ENCODE assay signal across 8 cellular contexts in genomic region chr2:68839260-68839833, GRCh38. TPM values are rescaled to one million over a fixed set of nuclear protein-coding genes. Genes with fewer than 3 reads are reported as not detected.
DNase-seq lines count a peak whose midpoint lies in the region; ATAC-seq, FAIRE-seq and TF ChIP-seq lines count a peak whose summit lies in the region.
"Had no signal": no experiment of that assay in that cellular context is flagged by ENCODE, and none has a peak within 500 bp of the region (broad histone marks: within the 10 kb centered on the region; RNA-seq: fewer than 3 reads in every experiment).

No MANE protein-coding gene starts in this region.

- no peak overlapping the region for H3K4me3 Mint-ChIP-seq in osteocyte (ENCODE audit: unreplicated experiment)

- DNase-seq in ELR (ENCODE audit: low read depth) = peak; percentile 35
- DNase-seq in K562 (ENCODE audit: extremely low read depth in 1 of 4, low spot score in 3 of 4) = peak; percentile 46 to 63 (median 59)
- no peak for DNase-seq in osteocyte (ENCODE audit: extremely low spot score, unreplicated experiment)
- no peak for DNase-seq in superior temporal gyrus (ENCODE audit: extremely low spot score)
- DNase-seq in uterus = no peak

- 58% methylated on average over 2 of the region's 2 CpGs for WGBS in K562 (ENCODE audit: insufficient coverage, low coverage, missing lambda C conversion rate)

- no peak overlapping the region for H3K9ac ChIP-seq in KMS-11
- H3K9ac ChIP-seq in K562 (ENCODE audit: insufficient read depth in 1 of 2, low read depth in 2 of 2, low read length in 2 of 2) = no peak overlapping the region

- H3K36me3 ChIP-seq in KMS-11 (ENCODE audit: insufficient read depth) = no peaks in the 10 kb centered on the region
- H3K36me3 ChIP-seq in K562 (ENCODE audit: control insufficient read depth, insufficient read depth, low read length) = no peaks in the 10 kb centered on the region
- H3K36me3 ChIP-seq in uterus = no peaks in the 10 kb centered on the region

- H3K4me2 ChIP-seq in KMS-11 (no peak overlapping the region), K562 (ENCODE audit: insufficient read depth, low read length) (no peak overlapping the region)

- H3K9me1 ChIP-seq in K562 (ENCODE audit: control insufficient read depth, insufficient read depth, low read length) = no peaks in the 10 kb centered on the region

- no peaks in the 10 kb centered on the region for H3K9me3 Mint-ChIP-seq in osteocyte (ENCODE audit: unreplicated experiment)

- TF ChIP-seq POLR2A in K562 (conservative IDR thresholded peaks at IDR 0.05) = no peak
- no peak for TF ChIP-seq POLR2A in uterus (IDR thresholded peaks at IDR 0.05)

- H3K27ac ChIP-seq in KMS-11 (no peak overlapping the region), K562 (ENCODE audit: extremely low read depth, low read depth, low read length) (no peak overlapping the region), uterus (no peak overlapping the region)

- CTCF ChIA-PET in K562 (lab: Yijun Ruan, JAX; ENCODE audit: low intra/inter-chr PET ratio) = interaction anchor here (1.4 kb wide), 1 partner anchor 86 kb away, joined by 4 read pairs; no protein-coding TSS in a partner anchor

- H3K9me3 ChIP-seq in K562 (replicated peaks; ENCODE audit: control insufficient read depth, insufficient read depth, low read depth, low read length) (no peaks in the 10 kb centered on the region; the same call in 1 of the 2 replicates), uterus (no peaks in the 10 kb centered on the region)

- H3K27me3 Mint-ChIP-seq in osteocyte (ENCODE audit: unreplicated experiment) = peaks cover 15% of the 10 kb centered on the region

- no TSS peak for BruUV-seq in K562 (replicated peaks; lab: Mats Ljungman, UMichigan)

- TF ChIP-seq EP300 in K562 (IDR thresholded peaks at IDR 0.05; ENCODE audit: low read length) = peak; percentile 37; the same call in 1 of the 2 replicates

- H4K20me1 ChIP-seq in KMS-11 (ENCODE audit: insufficient read depth) = no peaks in the 10 kb centered on the region
- H4K20me1 ChIP-seq in K562 (replicated peaks; ENCODE audit: control insufficient read depth, insufficient read depth, low read length) = no peaks in the 10 kb centered on the region

- H3K4me3 ChIP-seq in KMS-11 (IDR thresholded peaks at IDR 0.05; ENCODE audit: insufficient read depth, low read depth, low read length) (no peak overlapping the region), K562 (no peak overlapping the region), uterus (no peak overlapping the region)

- in situ Hi-C loops in K562 (cut with MboI) = loop anchor here (10.0 kb wide), 1 partner anchor 375 kb away; the partner anchor contains the start of genes APLF and FBXO48

- TF ChIP-seq CTCF in KMS-11 (conservative IDR thresholded peaks at IDR 0.05; ENCODE audit: low read depth, low read length) (peak; percentile 68), K562 (IDR thresholded peaks at IDR 0.05 in 2 of 3, conservative IDR thresholded peaks at IDR 0.05 in 1 of 3; ENCODE audit: insufficient read depth in 2 of 3, low read depth in 1 of 3, low read length in 3 of 3) (peak; percentile 84 to 89 (median 86)), osteocyte (IDR thresholded peaks at IDR 0.05) (peak; percentile 56), uterus (IDR thresholded peaks at IDR 0.05) (peak in 2 of 4 experiments; percentile 13 to 19)

- intact Hi-C loops in K562 (cut with micrococcal nuclease) (loop anchor here (1.0 to 5.0 kb wide), 2 partner anchors 71 to 72 kb away; no protein-coding TSS in a partner anchor), uterus (cut with DNase I; ENCODE audit: low total_unique reads) (no loop called here)

- peaks cover 14% of the 10 kb centered on the region for H3K4me1 Mint-ChIP-seq in osteocyte (ENCODE audit: unreplicated experiment)

- H3K36me3 Mint-ChIP-seq in osteocyte (ENCODE audit: unreplicated experiment) = no peaks in the 10 kb centered on the region

- H3K4me1 ChIP-seq in KMS-11 (ENCODE audit: low read depth, poor library complexity, severe bottlenecking) (peaks cover 46% of the 10 kb centered on the region), K562 (replicated peaks in 1 of 2; ENCODE audit: control insufficient read depth in 2 of 2, insufficient read depth in 2 of 2, low read length in 2 of 2) (peaks cover 5 to 11% of the 10 kb centered on the region in 2 experiments; a peak in 4 of 5 replicates), uterus (no peaks in the 10 kb centered on the region)

- no peaks in the 10 kb centered on the region for H3K79me2 ChIP-seq in KMS-11 (ENCODE audit: insufficient read depth, low read depth)
- no peaks in the 10 kb centered on the region for H3K79me2 ChIP-seq in K562 (ENCODE audit: control insufficient read depth, insufficient read depth, low read length)

- H3K27me3 ChIP-seq in KMS-11 (ENCODE audit: insufficient read depth, low read depth) = no peaks in the 10 kb centered on the region
- H3K27me3 ChIP-seq in K562 (ENCODE audit: control insufficient read depth in 2 of 2, insufficient read depth in 2 of 2, low read length in 2 of 2) = no peaks in the 10 kb centered on the region
- H3K27me3 ChIP-seq in uterus = no peaks in the 10 kb centered on the region

- H2AFZ ChIP-seq in KMS-11 (ENCODE audit: low read depth) (no peak overlapping the region), K562 (ENCODE audit: low read depth, low read length) (no peak overlapping the region)

- H3K27ac Mint-ChIP-seq in osteocyte (ENCODE audit: unreplicated experiment) = no peak overlapping the region

- TF ChIP-seq RAD21 in K562 (CRISPR knock-in tag; conservative IDR thresholded peaks at IDR 0.05 in 1 of 2, IDR thresholded peaks at IDR 0.05 in 1 of 2) = peak; percentile 91 to 99

- POLR2A ChIA-PET in K562 (lab: Yijun Ruan, JAX) = interaction anchor here (0.6 to 2.5 kb wide), 3 partner anchors 10 to 59 kb away, joined by 3 to 7 read pairs (median 3); no protein-coding TSS in a partner anchor

- FAIRE-seq in K562 (lab: Jason Lieb, UNC) = peak; percentile 37

- ATAC-seq in K562 (peak; percentile 56), GM19452 (IDR thresholded peaks at IDR 0.05; ENCODE audit: unreplicated experiment) (no peak)

TF ChIP-seq in K562, 482 proteins besides CTCF, POLR2A, EP300 and RAD21 (continues in another document):
- TF ChIP-seq TRIM24 (IDR thresholded peaks at IDR 0.05) (peak; percentile 10 to 75; a peak in 2 of 4 replicates), GMEB1 (CRISPR knock-in tag; IDR thresholded peaks at IDR 0.05) (0 out of 2 replicates have a peak, but pooled peaks have one; percentile 7), ATF2 (CRISPR knock-in tag; IDR thresholded peaks at IDR 0.05) (no peak), ZEB2 (IDR thresholded peaks at IDR 0.05) (0 out of 2 replicates have a peak, but pooled peaks have one; percentile 17), TEAD1 (CRISPR knock-in tag; IDR thresholded peaks at IDR 0.05) (0 out of 4 replicates have a peak, but pooled peaks of 1 of the 2 experiments have one; percentile 46), MBD2 (IDR thresholded peaks at IDR 0.05; ENCODE audit: borderline replicate concordance, low read depth) (no peak), RFX5 (IDR thresholded peaks at IDR 0.05; ENCODE audit: low read depth, low read length) (no peak), SMAD4 (CRISPR knock-in tag; conservative IDR thresholded peaks at IDR 0.05) (peak; percentile 49; the same call in 1 of the 2 replicates), NCOR1 (IDR thresholded peaks at IDR 0.05) (peak; percentile 10; the same call in 1 of the 2 replicates), ZFP36 (IDR thresholded peaks at IDR 0.05; ENCODE audit: low read depth, low read length, partially characterized antibody) (peak; percentile 89)

RNA-seq across cellular contexts. Expression of gene BMP10, which starts 31.9 kb away (rescaled TPM):
- total RNA-seq in K562 (2011; cell fraction: chromatin; rRNA removed; ENCODE audit: low replicate concordance) = 0.86 and 1.8 TPM in 2 replicates
- 1.1 and 1.3 TPM in 2 replicates for total RNA-seq in K562 (2011; cell fraction: nucleolus; rRNA removed)
- total RNA-seq in K562 (2011; cell fraction: nucleoplasm; rRNA removed) = 1.6 and 2.1 TPM in 2 replicates
- total RNA-seq in K562 (2014; rRNA removed) (0.59 and 0.69 TPM in 2 replicates), K562 (2014; rRNA removed; fragmentation: Illumina TruSeq; extraction: Trizol) (0.73 and 1.3 TPM in 2 replicates), K562 (2015; rRNA removed; fragmentation: Illumina TruSeq; extraction: Trizol) (0.43 and 0.45 TPM in 2 replicates), K562 (2021) (0.89 and 0.91 TPM in 2 replicates), osteocyte (not detected in 2 replicates), uterus (not detected)
- polyA plus RNA-seq in K562 (2011; rRNA removed) (0.18 and 0.40 TPM in 2 replicates), K562 (2014; fragmentation: Illumina TruSeq; extraction: Trizol) (0.73 and 1.2 TPM in 2 replicates), K562 (2014; fragmentation: Nextera tagmentation; extraction: Ambion mirVana) (under 1 TPM; 0.11 to 0.29 TPM), K562 (2014; rRNA removed) (0.15 and 1.1 TPM in 2 replicates)
- polyA plus RNA-seq in K562 (2011; cell fraction: cytosol; rRNA removed) = 0.16 and 0.21 TPM in 2 replicates
- 0.18 and 0.81 TPM in 2 replicates for polyA plus RNA-seq in K562 (2011; cell fraction: nucleus; rRNA removed)
- 0.50 and 0.60 TPM in 2 replicates for polyA plus RNA-seq in K562 (2012)
- 0.27 and 1.6 TPM in 2 replicates for polyA minus RNA-seq in K562 (2011; rRNA and poly(A)+ RNA removed)
- polyA minus RNA-seq in K562 (2011; cell fraction: cytosol; rRNA and poly(A)+ RNA removed) = 1.5 TPM in 1 of 2 replicates, not detected in the other
- polyA minus RNA-seq in K562 (2011; cell fraction: nucleus; rRNA and poly(A)+ RNA removed) = 0.22 and 1.3 TPM in 2 replicates
- total RNA-seq: LHCN-M2 had no signal

Comparison
In these comparisons a context has a peak if more than half of its experiments do, and no peak if none do; other contexts are left out.
1. DNase-seq: peak in ELR (single experiment) and K562 (4 of 4); none in osteocyte (single experiment), superior temporal gyrus (single experiment) and uterus (0 of 2).